ENCODE assay signal across 22 cellular contexts in the genomic region with DNA sequence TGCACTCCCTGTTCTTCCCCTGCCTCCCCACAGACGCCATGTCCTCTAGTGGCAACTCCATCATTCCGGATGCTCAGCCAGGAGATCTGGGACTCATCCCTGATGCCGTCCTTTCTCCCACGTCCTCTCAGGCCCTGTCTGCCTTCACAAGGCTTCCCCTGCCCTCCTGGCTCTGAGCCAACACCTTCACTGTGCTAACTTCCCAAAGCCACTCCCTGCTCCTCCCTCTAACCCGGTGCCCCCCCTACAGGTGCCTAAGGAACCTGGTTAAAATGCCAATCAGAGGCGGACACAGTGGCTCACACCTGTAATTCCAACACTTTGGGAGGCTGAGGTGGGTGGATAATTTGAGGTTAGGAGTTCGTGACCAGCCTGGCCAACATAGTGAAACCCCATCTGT.
"Had no signal": no experiment of that assay in that cellular context is flagged by ENCODE, and none has a peak within 500 bp of the region (broad histone marks: within the 10 kb centered on the region; RNA-seq: fewer than 3 reads in every experiment).

No MANE protein-coding gene starts in this region.

- H3K4me3 Mint-ChIP-seq: activated CD8-positive, alpha-beta T cell treated with anti-CD3 and anti-CD28 coated beads, Interleukin-2, amount 10 ng/mL, durations not matched to agents 7 days and 5 days; neural crest cell; stimulated activated memory B cell treated with anti-CD40 and anti-IgM and Interleukin-4, amounts not matched to agents 10 μg/mL and 1 μg/mL and 100 μg/mL, for 72 hours had no signal

- ATAC-seq: activated CD8-positive, alpha-beta T cell treated with anti-CD3 and anti-CD28 coated beads, Interleukin-2, amount 10 ng/mL, durations not matched to agents 7 days and 5 days; activated naive CD4-positive, alpha-beta T cell treated with anti-CD3 and anti-CD28 coated beads, Interleukin-2, amount 50 U/mL, for 72 hours; foreskin keratinocyte; naive thymus-derived CD4-positive, alpha-beta T cell; stimulated activated memory B cell treated with anti-CD40 and anti-IgM and Interleukin-4, amounts not matched to agents 10 μg/mL and 1 μg/mL and 100 μg/mL, for 72 hours; upper lobe of right lung had no signal

- H3K36me3 Mint-ChIP-seq: activated naive CD4-positive, alpha-beta T cell treated with anti-CD3 and anti-CD28 coated beads, Interleukin-2, amount 50 U/mL, for 72 hours; stimulated activated memory B cell treated with anti-CD40 and anti-IgM and Interleukin-4, amounts not matched to agents 10 μg/mL and 1 μg/mL and 100 μg/mL, for 72 hours had no signal

- H3K36me3 ChIP-seq: brain microvascular endothelial cell, left ventricle myocardium inferior, sigmoid colon, thoracic aorta, upper lobe of right lung had no signal

- H3K4me1 ChIP-seq: upper lobe of right lung had no signal

- H3K9me3 Mint-ChIP-seq: activated naive CD4-positive, alpha-beta T cell treated with anti-CD3 and anti-CD28 coated beads, Interleukin-2, amount 50 U/mL, for 72 hours; neural crest cell; stimulated activated memory B cell treated with anti-CD40 and anti-IgM and Interleukin-4, amounts not matched to agents 10 μg/mL and 1 μg/mL and 100 μg/mL, for 72 hours had no signal

- H3K4me3 ChIP-seq: left ventricle myocardium inferior, sigmoid colon, smooth muscle cell, thoracic aorta, upper lobe of right lung had no signal

- H3K27ac ChIP-seq: brain microvascular endothelial cell, foreskin keratinocyte, left ventricle myocardium inferior, sigmoid colon, thoracic aorta, upper lobe of right lung, VCaP had no signal

- H3K4me2 ChIP-seq: smooth muscle cell had no signal

- DNase-seq: activated CD4-positive, alpha-beta T cell treated with anti-CD3 and anti-CD28 coated beads, Interleukin-2, amount 50 U/mL, for 1 hour; activated CD4-positive, CD25-positive, alpha-beta regulatory T cell treated with anti-CD3 and anti-CD28 coated beads, Interleukin-2, amount 50 U/mL, for 72 hours; activated CD8-positive, alpha-beta T cell treated with anti-CD3 and anti-CD28 coated beads, Interleukin-2, amount 10 ng/mL, durations not matched to agents 7 days and 5 days; activated T-cell treated with anti-CD3 and anti-CD28 coated beads, Interleukin-2, amount 50 U/mL, for 1 hour; aorta; brain microvascular endothelial cell; central memory CD4-positive, alpha-beta T cell; dermis blood vessel endothelial cell; effector CD8-positive, alpha-beta T cell; foreskin keratinocyte; hippocampal formation; left ventricle myocardium inferior; naive thymus-derived CD4-positive, alpha-beta T cell; sigmoid colon; stimulated activated CD4-positive, alpha-beta T cell treated with anti-CD3 and anti-CD28 coated beads, Interleukin-15, amount 100 ng/mL, for 24 hours; upper lobe of right lung had no signal

- H3K27ac Mint-ChIP-seq: activated CD8-positive, alpha-beta T cell treated with anti-CD3 and anti-CD28 coated beads, Interleukin-2, amount 10 ng/mL, durations not matched to agents 7 days and 5 days; activated naive CD4-positive, alpha-beta T cell treated with anti-CD3 and anti-CD28 coated beads, Interleukin-2, amount 50 U/mL, for 72 hours; naive thymus-derived CD4-positive, alpha-beta T cell; stimulated activated memory B cell treated with anti-CD40 and anti-IgM and Interleukin-4, amounts not matched to agents 10 μg/mL and 1 μg/mL and 100 μg/mL, for 72 hours had no signal

- H3K9me3 ChIP-seq: left ventricle myocardium inferior, sigmoid colon, thoracic aorta, upper lobe of right lung had no signal
